ENCODE assay signal across 9 cellular contexts in genomic region chr5:160423025-160423554, GRCh38. TPM values are rescaled to one million over a fixed set of nuclear protein-coding genes. Genes with fewer than 3 reads are reported as not detected.
DNase-seq lines count a peak whose midpoint lies in the region; ATAC-seq and TF ChIP-seq lines count a peak whose summit lies in the region.
"Had no signal": no experiment of that assay in that cellular context is flagged by ENCODE, and none has a peak within 500 bp of the region (broad histone marks: within the 10 kb centered on the region; RNA-seq: fewer than 3 reads in every experiment).

No MANE protein-coding gene starts in this region.

- CTCF ChIA-PET in activated naive CD4-positive, alpha-beta T cell treated with anti-CD3 and anti-CD28 coated beads for 36 hours (lab: Charles Lee), result interaction anchor here (0.6 to 7.7 kb wide), 3 partner anchors 16 to 283 kb away, joined by 3 to 61 read pairs (median 4); no protein-coding TSS in a partner anchor

- no peak for TF ChIP-seq POLR2A in heart left ventricle (IDR thresholded peaks at IDR 0.05)

- no peaks in the 10 kb centered on the region for H3K9me3 ChIP-seq in heart left ventricle

- peak overlapping the region; percentile 92 for H3K4me3 Mint-ChIP-seq in activated naive CD4-positive, alpha-beta T cell treated with anti-CD3 and anti-CD28 coated beads for 36 hours
- peak overlapping the region; percentile 93 for H3K4me3 Mint-ChIP-seq in effector memory CD8-positive, alpha-beta T cell
- peak overlapping the region; percentile 95 to 96 for H3K4me3 Mint-ChIP-seq in stimulated activated naive CD8-positive, alpha-beta T cell treated with anti-CD3 and anti-CD28 coated beads, Interleukin-15, amount 100 ng/mL, for 72 hours

- 40 to 66% (median 46%) methylated on average over 2 of the region's 2 CpGs for WGBS in heart left ventricle, 4 donors

- H3K27ac Mint-ChIP-seq in activated naive CD4-positive, alpha-beta T cell treated with anti-CD3 and anti-CD28 coated beads for 36 hours, result no peak overlapping the region
- H3K27ac Mint-ChIP-seq in effector memory CD8-positive, alpha-beta T cell, result peak overlapping the region; percentile 96 to 99
- H3K27ac Mint-ChIP-seq in stimulated activated naive CD8-positive, alpha-beta T cell treated with anti-CD3 and anti-CD28 coated beads, Interleukin-15, amount 100 ng/mL, for 72 hours, result no peak overlapping the region

- no peaks in the 10 kb centered on the region for H3K27me3 Mint-ChIP-seq in activated naive CD4-positive, alpha-beta T cell treated with anti-CD3 and anti-CD28 coated beads for 36 hours (ENCODE audit: low read depth)
- H3K27me3 Mint-ChIP-seq in effector memory CD8-positive, alpha-beta T cell, result no peaks in the 10 kb centered on the region
- H3K27me3 Mint-ChIP-seq in stimulated activated naive CD8-positive, alpha-beta T cell treated with anti-CD3 and anti-CD28 coated beads, Interleukin-15, amount 100 ng/mL, for 72 hours, result no peaks in the 10 kb centered on the region

- H3K36me3 Mint-ChIP-seq in activated naive CD4-positive, alpha-beta T cell treated with anti-CD3 and anti-CD28 coated beads for 36 hours (ENCODE audit: low read depth), result peaks cover 47% of the 10 kb centered on the region
- peaks cover 17% of the 10 kb centered on the region for H3K36me3 Mint-ChIP-seq in effector memory CD8-positive, alpha-beta T cell (ENCODE audit: insufficient read depth)

- no peak for DNase-seq in activated naive CD4-positive, alpha-beta T cell treated with anti-CD3 and anti-CD28 coated beads for 36 hours
- no peak for DNase-seq in activated naive CD4-positive, alpha-beta T cell (lab: John Stamatoyannopoulos, UW)
- DNase-seq in NCI-H345 treated with DMSO at 0.1 percent for 48 hours (lab: John Stamatoyannopoulos, UW; ENCODE audit: unreplicated experiment) (peak; percentile 73), heart left ventricle (no peak), LoVo (ENCODE audit: low spot score) (no peak)
- no peak for DNase-seq in effector memory CD8-positive, alpha-beta T cell
- DNase-seq in stimulated activated naive CD8-positive, alpha-beta T cell treated with anti-CD3 and anti-CD28 coated beads, Interleukin-15, amount 100 ng/mL, for 72 hours, result no peak
- DNase-seq: activated effector memory CD4-positive, alpha-beta T cell treated with Interleukin-2 at 50 U/mL for 16 hours had no signal

- no peak overlapping the region for H3K27ac ChIP-seq in heart left ventricle

- peaks cover 0 to 53% (median 8%) of the 10 kb centered on the region in 12 donors for H3K4me1 ChIP-seq in heart left ventricle

- no peaks in the 10 kb centered on the region for H3K36me3 ChIP-seq in heart left ventricle

- H3K4me3 ChIP-seq in heart left ventricle, result peak overlapping the region in 1 of 12 donors; percentile 69

- H3K9me3 Mint-ChIP-seq in activated naive CD4-positive, alpha-beta T cell treated with anti-CD3 and anti-CD28 coated beads for 36 hours, result no peaks in the 10 kb centered on the region
- H3K9me3 Mint-ChIP-seq in effector memory CD8-positive, alpha-beta T cell, result no peaks in the 10 kb centered on the region
- no peaks in the 10 kb centered on the region for H3K9me3 Mint-ChIP-seq in stimulated activated naive CD8-positive, alpha-beta T cell treated with anti-CD3 and anti-CD28 coated beads, Interleukin-15, amount 100 ng/mL, for 72 hours

- H3K4me1 Mint-ChIP-seq in activated naive CD4-positive, alpha-beta T cell treated with anti-CD3 and anti-CD28 coated beads for 36 hours (ENCODE audit: low read depth), result peaks cover 39% of the 10 kb centered on the region
- H3K4me1 Mint-ChIP-seq in effector memory CD8-positive, alpha-beta T cell (ENCODE audit: low read depth in 2 of 2), result peaks cover 48 to 72% of the 10 kb centered on the region in 2 donors
- peaks cover 59% of the 10 kb centered on the region for H3K4me1 Mint-ChIP-seq in stimulated activated naive CD8-positive, alpha-beta T cell treated with anti-CD3 and anti-CD28 coated beads, Interleukin-15, amount 100 ng/mL, for 72 hours

- intact Hi-C loops in activated naive CD4-positive, alpha-beta T cell treated with anti-CD3 and anti-CD28 coated beads for 36 hours (cut with micrococcal nuclease), result no loop called here
- intact Hi-C loops in heart left ventricle (cut with DNase I), result no loop called here

- TF ChIP-seq CTCF in heart left ventricle (IDR thresholded peaks at IDR 0.05), result no peak

- no peak for ATAC-seq in effector memory CD8-positive, alpha-beta T cell (replicated peaks)
- ATAC-seq in stimulated activated naive CD8-positive, alpha-beta T cell treated with anti-CD3 and anti-CD28 coated beads, Interleukin-15, amount 100 ng/mL, for 72 hours, result no peak
- ATAC-seq in HG03025 (IDR thresholded peaks at IDR 0.05; ENCODE audit: low FRiP score, unreplicated experiment) (no peak), heart left ventricle (no peak)

- H3K27me3 ChIP-seq in heart left ventricle, result no peaks in the 10 kb centered on the region

RNA-seq across cellular contexts. Expression of gene PTTG1, which starts 1.4 kb away (rescaled TPM):
- 100 to 1,000 TPM; 254 to 270 TPM for total RNA-seq in activated naive CD4-positive, alpha-beta T cell treated with anti-CD3 and anti-CD28 coated beads for 36 hours
- 10 to 100 TPM in 1 of 9 donors, 1 to 10 TPM in 7, under 1 TPM in 1; 0.70 to 22.9 (median 1.7) TPM for total RNA-seq in heart left ventricle
- polyA plus RNA-seq in heart left ventricle, result 1 to 10 TPM; 1.6 to 9.0 TPM

RNA-seq across cellular contexts. Expression of gene SLU7, which starts 4.2 kb away (rescaled TPM):
- 10 to 100 TPM; 33.2 to 34.3 TPM for total RNA-seq in activated naive CD4-positive, alpha-beta T cell treated with anti-CD3 and anti-CD28 coated beads for 36 hours
- 10 to 100 TPM; 39.7 to 81.6 (median 49.7) TPM for total RNA-seq in heart left ventricle
- 10 to 100 TPM; 22.7 to 32.5 TPM for polyA plus RNA-seq in heart left ventricle

RNA-seq across cellular contexts. Expression of gene FAM200C, which starts 23.2 kb away (rescaled TPM):
- under 1 TPM; 0.84 to 0.93 TPM for total RNA-seq in activated naive CD4-positive, alpha-beta T cell treated with anti-CD3 and anti-CD28 coated beads for 36 hours
- total RNA-seq in heart left ventricle, result 1 to 10 TPM; 2.2 to 5.0 (median 3.4) TPM
- polyA plus RNA-seq in heart left ventricle, result 1 to 10 TPM; 2.2 to 4.1 TPM

RNA-seq across cellular contexts. Expression of gene C1QTNF2, which starts 52.7 kb away (rescaled TPM):
- total RNA-seq in activated naive CD4-positive, alpha-beta T cell treated with anti-CD3 and anti-CD28 coated beads for 36 hours, result not detected
- 1 to 10 TPM in 5 of 9 donors, under 1 TPM in 4; 0.44 to 1.6 (median 1.0) TPM for total RNA-seq in heart left ventricle
- 1 to 10 TPM in 1 of 2 donors, under 1 TPM in 1; 0.67 to 1.1 TPM for polyA plus RNA-seq in heart left ventricle

Comparison
In these comparisons a context has a peak if more than half of its experiments do, and no peak if none do; other contexts are left out.
1. H3K27ac Mint-ChIP-seq: peak in effector memory CD8-positive, alpha-beta T cell (2 of 2); none in activated naive CD4-positive, alpha-beta T cell treated with anti-CD3 and anti-CD28 coated beads for 36 hours (single experiment) and stimulated activated naive CD8-positive, alpha-beta T cell treated with anti-CD3 and anti-CD28 coated beads, Interleukin-15, amount 100 ng/mL, for 72 hours (0 of 2).
2. RNA of gene PTTG1, which starts 1.4 kb away (total RNA-seq): 254 to 270 TPM in activated naive CD4-positive, alpha-beta T cell treated with anti-CD3 and anti-CD28 coated beads for 36 hours; 0.70 to 22.9 TPM in heart left ventricle; every median in the first group is over 10 times any median in the second.
3. Peak in every context shown above with its lines, with median percentiles within 50 percentile points of each other: H3K4me3 Mint-ChIP-seq.